8 cellular contexts compared by ENCODE assay signal in the genomic region with DNA sequence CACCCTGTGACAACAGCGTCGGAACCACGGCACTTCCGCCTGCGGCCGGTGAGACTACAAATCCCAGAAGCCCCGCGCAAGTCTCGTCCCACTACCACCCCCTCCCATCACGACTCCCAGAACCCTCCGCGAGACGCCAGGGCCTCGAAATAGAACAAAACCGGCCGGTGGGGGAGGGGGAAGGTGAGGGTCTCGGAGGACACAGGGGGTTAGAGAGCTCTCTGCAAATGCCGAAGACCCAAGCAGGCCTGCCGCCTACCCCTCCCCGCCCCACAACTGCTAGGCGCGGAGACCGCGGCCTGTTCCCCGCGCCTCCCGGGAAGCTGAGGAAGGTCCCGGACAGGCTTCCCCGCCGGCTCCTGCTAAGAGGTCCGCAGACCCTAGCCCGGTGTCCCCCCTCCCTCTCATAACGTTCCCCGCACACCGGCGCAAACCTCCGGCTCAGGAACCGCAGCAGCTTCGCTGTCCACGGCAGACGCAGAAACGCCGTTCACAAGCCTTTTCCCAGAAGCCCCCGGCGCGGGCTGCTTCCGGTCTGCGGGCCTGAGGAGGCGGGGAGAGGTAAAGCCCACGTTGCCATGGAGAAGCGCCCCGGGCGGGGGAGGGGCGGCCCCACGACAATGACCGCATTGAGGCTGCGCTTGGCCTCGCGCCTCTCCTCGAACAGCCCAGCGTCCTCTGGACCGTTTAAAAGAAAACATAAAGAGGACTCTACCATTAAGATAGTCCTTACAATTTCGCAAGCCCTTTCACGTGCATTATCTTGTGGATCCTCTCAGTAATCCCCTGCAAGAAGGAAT. TPM values are rescaled to one million over a fixed set of nuclear protein-coding genes. Genes with fewer than 3 reads are reported as not detected.
DNase-seq lines count a peak whose midpoint lies in the region; ATAC-seq, FAIRE-seq and TF ChIP-seq lines count a peak whose summit lies in the region.

A gene (minus strand): TSS at position 485 of the 800 bp plus-strand sequence. CDS start 3,770 bp downstream, outside the sequence.

- TF ChIP-seq EP300 in HepG2 (IDR thresholded peaks at IDR 0.05; ENCODE audit: low read depth in 2 of 2, low read length in 2 of 2) (peak; percentile 23 to 33; a peak in 1 of 4 replicates), HepG2 (CRISPR knock-in tag; IDR thresholded peaks at IDR 0.05; ENCODE audit: borderline replicate concordance) (0 out of 2 replicates have a peak, but pooled peaks have one; percentile 22)

- H3K79me2 ChIP-seq in HepG2 (ENCODE audit: insufficient read depth, low read length), result peaks cover 46% of the 10 kb centered on the region

- CTCF ChIA-PET in HepG2 (lab: Yijun Ruan, JAX; ENCODE audit: low intra/inter-chr PET ratio, low total read pairs), result no interaction called here

- H3K9me3 ChIP-seq in HepG2 (ENCODE audit: low read length), result no peaks in the 10 kb centered on the region

- peak within 1 kb of the TSS; percentile 100 for H3K9ac ChIP-seq in HepG2 (ENCODE audit: insufficient read depth, low read depth, low read length)

- H3K27ac ChIP-seq in C4-2B (peak within 1 kb of the TSS; percentile 94), HepG2 (ENCODE audit: extremely low read length, insufficient read depth, low read length) (peak within 1 kb of the TSS; percentile 98)

- 2% methylated on average over 24 of the region's 64 CpGs for WGBS in HepG2 (ENCODE audit: low lambda C conversion rate)

- DNase-seq in NCI-H774 (lab: John Stamatoyannopoulos, UW) (peak; percentile 94), dermis blood vessel endothelial cell (peak; percentile 94), HepG2 (ENCODE audit: low spot score) (peak; percentile 91)
- DNase-seq in activated CD4-positive, alpha-beta T cell treated with anti-CD3 and anti-CD28 coated beads, Interleukin-2, amount 50 U/mL, for 4 hours, result peak; percentile 86 to 87
- peak; percentile 93 for DNase-seq in stimulated activated CD4-positive, alpha-beta T cell treated with anti-CD3 and anti-CD28 coated beads, Interleukin-4, amount 100 ng/mL, for 1 hour

- peaks cover 34% of the 10 kb centered on the region for H4K20me1 ChIP-seq in HepG2 (ENCODE audit: insufficient read depth, low read length)

- POLR2A ChIA-PET in HepG2 (lab: Yijun Ruan, JAX), result interaction anchor here (1.2 to 4.0 kb wide), 7 partner anchors 9 to 303 kb away, joined by 3 to 44 read pairs (median 13); a partner anchor contains a TSS

- H3K27me3 ChIP-seq in HepG2 (ENCODE audit: control insufficient read depth in 1 of 2, insufficient read depth in 2 of 2, low read length in 2 of 2), result no peaks in the 10 kb centered on the region

- no peak for TF ChIP-seq CTCF in C4-2B (conservative IDR thresholded peaks at IDR 0.05)
- no peak for TF ChIP-seq CTCF in HepG2 (CRISPR knock-in tag; IDR thresholded peaks at IDR 0.05)

- TF ChIP-seq RAD21 in HepG2 (CRISPR knock-in tag; IDR thresholded peaks at IDR 0.05), result no peak

- peak; percentile 79 for FAIRE-seq in HepG2 (lab: Jason Lieb, UNC)

- in situ Hi-C loops in HepG2 (cut with HindIII; ENCODE audit: extremely low pct_ligation_motif_present, low pct_unique_long_range_greater_than_20kb), result no loop called here

- peak within 1 kb of the TSS; percentile 32 for H2AFZ ChIP-seq in HepG2 (ENCODE audit: low read length)

- peak within 1 kb of the TSS; percentile 91 to 93 (median 92) for H3K4me3 ChIP-seq in HepG2 (replicated peaks in 1 of 3; ENCODE audit: insufficient read depth in 1 of 3, low read depth in 2 of 3, low read length in 3 of 3)

- ATAC-seq in GM19395 (IDR thresholded peaks at IDR 0.05; ENCODE audit: unreplicated experiment) (peak; percentile 92), HG03565 (IDR thresholded peaks at IDR 0.05; ENCODE audit: unreplicated experiment) (peak; percentile 81), HepG2 (peak; percentile 93)

- peaks cover 12 to 17% of the 10 kb centered on the region in 2 experiments for H3K36me3 ChIP-seq in HepG2 (replicated peaks in 1 of 2; ENCODE audit: control insufficient read depth in 1 of 2, insufficient read depth in 2 of 2, low read length in 2 of 2)

- no TSS peak for BruUV-seq in HepG2 (replicated peaks; lab: Mats Ljungman, UMichigan)

- peak; percentile 78 to 94 for TF ChIP-seq POLR2A in HepG2 (IDR thresholded peaks at IDR 0.05; ENCODE audit: insufficient read depth in 1 of 2, low read depth in 2 of 2, low read length in 2 of 2)

- H3K4me2 ChIP-seq in HepG2 (ENCODE audit: low read depth, low read length), result peak within 1 kb of the TSS; percentile 88

- intact Hi-C loops in HepG2 (cut with micrococcal nuclease; ENCODE audit: unreplicated experiment), result loop anchor here (2.0 kb wide), 1 partner anchor 53 kb away; a partner anchor contains a TSS

- peaks cover 56% of the 10 kb centered on the region for H3K4me1 ChIP-seq in HepG2 (ENCODE audit: insufficient read depth, low read length)

TF ChIP-seq in HepG2, 621 proteins besides CTCF, POLR2A, EP300 and RAD21 (continues in another document):
- no peak for TF ChIP-seq SETDB1 (CRISPR knock-in tag; IDR thresholded peaks at IDR 0.05; ENCODE audit: borderline replicate concordance)
- 0 out of 2 replicates have a peak, but pooled peaks have one; percentile 25 for TF ChIP-seq JUN (CRISPR knock-in tag; IDR thresholded peaks at IDR 0.05)
- peak; percentile 69; the same call in 1 of the 2 replicates for TF ChIP-seq ZNF788 (CRISPR knock-in tag; IDR thresholded peaks at IDR 0.05; ENCODE audit: borderline replicate concordance)
- peak; percentile 92 for TF ChIP-seq ETV5 (CRISPR knock-in tag; IDR thresholded peaks at IDR 0.05; ENCODE audit: borderline replicate concordance)
- TF ChIP-seq KLF15 (CRISPR knock-in tag; IDR thresholded peaks at IDR 0.05; ENCODE audit: borderline replicate concordance), result no peak
- no peak for TF ChIP-seq ADNP (CRISPR knock-in tag; IDR thresholded peaks at IDR 0.05)
- TF ChIP-seq STAT5B (CRISPR knock-in tag; IDR thresholded peaks at IDR 0.05), result no peak
- peak; percentile 66 for TF ChIP-seq HOXA3 (CRISPR knock-in tag; IDR thresholded peaks at IDR 0.05)
- TF ChIP-seq, protein P1, sequence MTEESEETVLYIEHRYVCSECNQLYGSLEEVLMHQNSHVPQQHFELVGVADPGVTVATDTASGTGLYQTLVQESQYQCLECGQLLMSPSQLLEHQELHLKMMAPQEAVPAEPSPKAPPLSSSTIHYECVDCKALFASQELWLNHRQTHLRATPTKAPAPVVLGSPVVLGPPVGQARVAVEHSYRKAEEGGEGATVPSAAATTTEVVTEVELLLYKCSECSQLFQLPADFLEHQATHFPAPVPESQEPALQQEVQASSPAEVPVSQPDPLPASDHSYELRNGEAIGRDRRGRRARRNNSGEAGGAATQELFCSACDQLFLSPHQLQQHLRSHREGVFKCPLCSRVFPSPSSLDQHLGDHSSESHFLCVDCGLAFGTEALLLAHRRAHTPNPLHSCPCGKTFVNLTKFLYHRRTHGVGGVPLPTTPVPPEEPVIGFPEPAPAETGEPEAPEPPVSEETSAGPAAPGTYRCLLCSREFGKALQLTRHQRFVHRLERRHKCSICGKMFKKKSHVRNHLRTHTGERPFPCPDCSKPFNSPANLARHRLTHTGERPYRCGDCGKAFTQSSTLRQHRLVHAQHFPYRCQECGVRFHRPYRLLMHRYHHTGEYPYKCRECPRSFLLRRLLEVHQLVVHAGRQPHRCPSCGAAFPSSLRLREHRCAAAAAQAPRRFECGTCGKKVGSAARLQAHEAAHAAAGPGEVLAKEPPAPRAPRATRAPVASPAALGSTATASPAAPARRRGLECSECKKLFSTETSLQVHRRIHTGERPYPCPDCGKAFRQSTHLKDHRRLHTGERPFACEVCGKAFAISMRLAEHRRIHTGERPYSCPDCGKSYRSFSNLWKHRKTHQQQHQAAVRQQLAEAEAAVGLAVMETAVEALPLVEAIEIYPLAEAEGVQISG (CRISPR knock-in tag; IDR thresholded peaks at IDR 0.05), result peak; percentile 94
- TF ChIP-seq, protein P2, sequence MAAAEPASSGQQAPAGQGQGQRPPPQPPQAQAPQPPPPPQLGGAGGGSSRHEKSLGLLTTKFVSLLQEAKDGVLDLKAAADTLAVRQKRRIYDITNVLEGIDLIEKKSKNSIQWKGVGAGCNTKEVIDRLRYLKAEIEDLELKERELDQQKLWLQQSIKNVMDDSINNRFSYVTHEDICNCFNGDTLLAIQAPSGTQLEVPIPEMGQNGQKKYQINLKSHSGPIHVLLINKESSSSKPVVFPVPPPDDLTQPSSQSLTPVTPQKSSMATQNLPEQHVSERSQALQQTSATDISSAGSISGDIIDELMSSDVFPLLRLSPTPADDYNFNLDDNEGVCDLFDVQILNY (CRISPR knock-in tag; conservative IDR thresholded peaks at IDR 0.05), result no peak
- TF ChIP-seq ONECUT2 (CRISPR knock-in tag; IDR thresholded peaks at IDR 0.05), result no peak
- peak; percentile 76 for TF ChIP-seq DMAP1 (CRISPR knock-in tag; IDR thresholded peaks at IDR 0.05)
- no peak for TF ChIP-seq NR2F6 (IDR thresholded peaks at IDR 0.05)
- TF ChIP-seq NR2F6 (CRISPR knock-in tag; IDR thresholded peaks at IDR 0.05), result no peak; the same call in 1 of the 2 replicates
- TF ChIP-seq ZNF12 (CRISPR knock-in tag; IDR thresholded peaks at IDR 0.05), result 0 out of 2 replicates have a peak, but pooled peaks have one; percentile 48

RNA-seq across cellular contexts. Expression of the gene that starts here (rescaled TPM):
- total RNA-seq in dermis blood vessel endothelial cell (37.9 and 50.7 TPM in 2 replicates), HepG2 (2016; rRNA removed; fragmentation: Illumina TruSeq; extraction: Trizol) (41.1 and 79.4 TPM in 2 replicates)
- 3.0 and 3.5 TPM in 2 replicates for total RNA-seq in HepG2 (2016; cell fraction: cytosol; rRNA removed; fragmentation: Illumina TruSeq; extraction: Trizol; ENCODE audit: low read depth)
- 42.2 and 74.3 TPM in 2 replicates for total RNA-seq in HepG2 (2016; cell fraction: insoluble cytoplasmic fraction; rRNA removed; fragmentation: Illumina TruSeq; extraction: Trizol)
- total RNA-seq in HepG2 (2016; cell fraction: membrane; rRNA removed; fragmentation: Illumina TruSeq; extraction: Trizol), result 14.5 and 17.5 TPM in 2 replicates
- 38.9 and 40.1 TPM in 2 replicates for total RNA-seq in HepG2 (2016; cell fraction: nucleus; rRNA removed; fragmentation: Illumina TruSeq; extraction: Trizol)
- polyA plus RNA-seq in HepG2 (2011; rRNA removed), result 15.3 and 19.5 TPM in 2 replicates
- 6.8 and 11.2 TPM in 2 replicates for polyA plus RNA-seq in HepG2 (2011; cell fraction: cytosol; rRNA removed)
- polyA plus RNA-seq in HepG2 (2011; cell fraction: nucleus; rRNA removed), result 16.1 and 19.5 TPM in 2 replicates
- 20.6 and 22.9 TPM in 2 replicates for polyA plus RNA-seq in HepG2 (2012)
- polyA plus RNA-seq in HepG2 (2016; cell fraction: cytosol; fragmentation: Illumina TruSeq; extraction: Trizol; ENCODE audit: low read depth), result 1.2 and 1.3 TPM in 2 replicates
- 47.3 and 52.5 TPM in 2 replicates for polyA plus RNA-seq in HepG2 (2016; cell fraction: insoluble cytoplasmic fraction; fragmentation: Illumina TruSeq; extraction: Trizol; ENCODE audit: low read depth)
- 4.5 and 5.5 TPM in 2 replicates for polyA plus RNA-seq in HepG2 (2016; cell fraction: membrane; fragmentation: Illumina TruSeq; extraction: Trizol; ENCODE audit: low read depth)
- polyA plus RNA-seq in HepG2 (2016; cell fraction: nucleus; fragmentation: Illumina TruSeq; extraction: Trizol; ENCODE audit: insufficient read depth, low read depth), result 35.4 and 37.7 TPM in 2 replicates
- polyA minus RNA-seq in HepG2 (2011; rRNA and poly(A)+ RNA removed; ENCODE audit: low replicate concordance), result 21.1 and 37.0 TPM in 2 replicates
- 18.9 and 21.4 TPM in 2 replicates for polyA minus RNA-seq in HepG2 (2011; cell fraction: cytosol; rRNA and poly(A)+ RNA removed)
- 58.4 and 65.5 TPM in 2 replicates for polyA minus RNA-seq in HepG2 (2011; cell fraction: nucleus; rRNA and poly(A)+ RNA removed)

Comparison
In these comparisons a context has a peak if more than half of its experiments do, and no peak if none do; other contexts are left out.
1. Peak in every context shown above with its lines: DNase-seq, ATAC-seq, H3K4me3 ChIP-seq and H3K27ac ChIP-seq.